ENCODE assay signal across 9 cellular contexts in the genomic region with DNA sequence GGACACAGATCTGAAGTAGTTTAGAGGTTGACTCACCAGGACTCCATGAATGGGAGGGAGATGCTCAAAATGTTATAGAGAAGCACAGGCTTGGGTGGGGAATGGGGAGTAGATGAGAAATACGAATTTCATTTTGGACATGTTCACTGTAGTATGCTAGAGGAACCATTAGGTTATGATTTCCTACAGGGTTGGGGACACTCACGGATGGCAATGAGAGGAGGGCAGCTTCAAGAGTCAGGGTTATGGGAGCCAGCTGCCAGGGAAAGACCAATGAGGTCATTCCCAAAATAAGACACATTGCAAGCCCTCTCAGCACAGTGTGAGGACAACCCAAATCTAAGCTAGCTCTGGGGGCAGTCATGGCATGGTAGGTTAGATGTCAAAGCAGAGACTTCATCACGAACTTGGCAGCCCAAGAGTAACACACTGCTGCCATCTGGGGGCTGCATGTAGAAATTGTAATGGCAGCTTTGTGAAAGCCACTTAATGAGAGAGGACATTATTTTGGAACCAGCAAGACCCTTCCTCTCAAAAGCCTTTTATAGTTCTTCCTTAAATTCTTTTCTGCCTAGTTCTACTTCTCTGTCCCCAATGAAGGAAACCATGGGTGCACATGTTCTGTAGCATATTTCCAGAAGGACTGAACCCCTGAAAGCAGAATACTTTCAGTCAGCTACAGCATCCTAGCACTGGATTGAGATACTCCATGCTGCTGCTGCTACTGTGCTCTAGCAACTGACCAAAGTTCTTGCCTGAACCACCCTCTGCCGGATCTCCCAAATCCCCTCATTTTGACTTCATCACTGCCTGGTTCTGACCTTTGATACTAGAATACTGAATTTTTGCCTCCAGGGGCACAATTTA. TPM values are rescaled to one million over a fixed set of nuclear protein-coding genes. Genes with fewer than 3 reads are reported as not detected.
A peak's percentile ranks its signal among the peaks of the same experiment; 100 is the strongest.
DNase-seq lines count a peak whose midpoint lies in the region; ATAC-seq and TF ChIP-seq lines count a peak whose summit lies in the region.
"Had no signal": no experiment of that assay in that cellular context is flagged by ENCODE, and none has a peak within 500 bp of the region (broad histone marks: within the 10 kb centered on the region; RNA-seq: fewer than 3 reads in every experiment).

No MANE protein-coding gene starts in this region.

- H3K27me3 ChIP-seq in cardiac muscle cell, result no peaks in the 10 kb centered on the region

- H3K4me3 ChIP-seq in cardiac muscle cell (no peak overlapping the region), retinal pigment epithelial cell (ENCODE audit: low read length) (no peak overlapping the region)

- H3K4me1 ChIP-seq in cardiac muscle cell (ENCODE audit: low read depth), result no peaks in the 10 kb centered on the region

- no peaks in the 10 kb centered on the region for H3K36me3 ChIP-seq in cardiac muscle cell

- peak; percentile 73 for ATAC-seq in HG02943 (IDR thresholded peaks at IDR 0.05; ENCODE audit: low read depth, unreplicated experiment)
- ATAC-seq in HG02588 (IDR thresholded peaks at IDR 0.05; ENCODE audit: unreplicated experiment), result no peak
- ATAC-seq in HG02852 (IDR thresholded peaks at IDR 0.05; ENCODE audit: unreplicated experiment), result no peak

- no peaks in the 10 kb centered on the region for H3K9me3 ChIP-seq in cardiac muscle cell (ENCODE audit: low read depth)

- TF ChIP-seq CTCF in cardiac muscle cell (IDR thresholded peaks at IDR 0.05; ENCODE audit: low read depth, low read length) (peak; percentile 61), retinal pigment epithelial cell (conservative IDR thresholded peaks at IDR 0.05; ENCODE audit: low read depth, low read length) (peak; percentile 67)

- peak; percentile 28 for DNase-seq in DMS53 treated with DMSO at 0.1 percent for 48 hours (lab: John Stamatoyannopoulos, UW; ENCODE audit: unreplicated experiment)
- peak; percentile 44 for DNase-seq in NCI-H82 (lab: John Stamatoyannopoulos, UW)
- DNase-seq in activated gamma-delta T cell treated with anti-CD3 and anti-CD28 coated beads, Interleukin-2, amount 50 U/mL, for 16 hours (ENCODE audit: low read depth), result peak; percentile 4
- peak; percentile 52 to 68 for DNase-seq in cardiac muscle cell (ENCODE audit: low read depth in 1 of 2, low spot score in 1 of 2)
- DNase-seq in retinal pigment epithelial cell (ENCODE audit: low read depth), result no peak

- H3K27ac ChIP-seq in cardiac muscle cell, result no peak overlapping the region

RNA-seq across cellular contexts. Expression of a gene that starts 16.2 kb away (rescaled TPM):
- 2.5 and 5.0 TPM in 2 replicates for total RNA-seq in cardiac muscle cell
- polyA plus RNA-seq in cardiac muscle cell, result 1.1 and 1.3 TPM in 2 replicates
- total RNA-seq: T-helper 1 cell treated with Interleukin-12 subunit alpha and Interleukin-12 subunit beta and Interleukin-4 antibody, amounts not matched to agents 30 ng/mL and 1 ng/mL, for 36 hours had no signal
